18 cellular contexts compared by ENCODE assay signal in the genomic region with DNA sequence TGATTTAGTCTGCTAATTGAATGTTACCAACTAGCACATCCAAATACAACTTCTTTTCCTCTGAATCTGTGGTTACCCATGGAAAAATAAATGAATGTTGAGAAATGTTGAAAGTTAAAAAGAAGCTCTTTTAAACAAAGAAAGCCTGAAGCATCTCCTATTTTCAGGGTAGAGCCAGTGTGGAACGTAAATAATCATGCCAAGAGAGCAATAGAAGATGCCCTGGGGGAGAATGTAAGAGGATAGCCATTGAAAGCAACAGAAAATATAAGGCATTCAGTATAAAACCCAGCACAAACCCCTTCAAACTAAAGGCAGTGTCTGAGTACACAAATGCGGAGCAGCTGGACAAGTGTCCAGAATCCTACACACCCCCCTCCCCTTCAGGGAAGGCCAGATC.
"Had no signal": no experiment of that assay in that cellular context is flagged by ENCODE, and none has a peak within 500 bp of the region (broad histone marks: within the 10 kb centered on the region; RNA-seq: fewer than 3 reads in every experiment).

No MANE protein-coding gene starts in this region.

- H3K27ac ChIP-seq: gastrocnemius medialis, vagina had no signal

- DNase-seq: activated CD4-positive, alpha-beta T cell treated with anti-CD3 and anti-CD28 coated beads for 1 hour; activated CD4-positive, alpha-beta T cell treated with anti-CD3 and anti-CD28 coated beads, Interleukin-2, amount 50 U/mL, for 1 hour; activated CD8-positive, alpha-beta T cell treated with anti-CD3 and anti-CD28 coated beads, Interleukin-2, amount 10 ng/mL, durations not matched to agents 7 days and 5 days; activated gamma-delta T cell; activated naive CD4-positive, alpha-beta T cell treated with anti-CD3 and anti-CD28 coated beads, Interleukin-2, amount 50 U/mL, for 16 hours; aorta; caudate nucleus; effector CD4-positive, alpha-beta T cell; erythroblast; gastrocnemius medialis; islet precursor cell; left cardiac atrium; occipital lobe; stimulated activated CD4-positive, alpha-beta T cell treated with anti-CD3 and anti-CD28 coated beads, Interleukin-2, amount 100 ng/mL, for 48 hours; stimulated activated CD8-positive, alpha-beta memory T cell treated with anti-CD3 and anti-CD28 coated beads, Interleukin-4, amount 100 ng/mL, for 48 hours; stimulated activated naive B cell treated with anti-CD40 and anti-IgM and Interleukin-4, amounts not matched to agents 10 μg/mL and 1 μg/mL and 100 μg/mL, for 72 hours; T-helper 9 cell had no signal

- H3K36me3 ChIP-seq: gastrocnemius medialis, vagina had no signal

- H3K9me3 ChIP-seq: gastrocnemius medialis, vagina had no signal

- H3K4me3 ChIP-seq: gastrocnemius medialis, vagina had no signal

- ATAC-seq: activated CD8-positive, alpha-beta T cell treated with anti-CD3 and anti-CD28 coated beads, Interleukin-2, amount 10 ng/mL, durations not matched to agents 7 days and 5 days; gastrocnemius medialis; left cardiac atrium; stimulated activated naive B cell treated with anti-CD40 and anti-IgM and Interleukin-4, amounts not matched to agents 10 μg/mL and 1 μg/mL and 100 μg/mL, for 72 hours had no signal

- H3K27me3 ChIP-seq: gastrocnemius medialis, vagina had no signal

- H3K4me1 ChIP-seq: gastrocnemius medialis, vagina had no signal
